31 cellular contexts compared by ENCODE assay signal in genomic region chr3:102390465-102390864, GRCh38. TPM values are rescaled to one million over a fixed set of nuclear protein-coding genes. Genes with fewer than 3 reads are reported as not detected.
"Had no signal": no experiment of that assay in that cellular context is flagged by ENCODE, and none has a peak within 500 bp of the region (broad histone marks: within the 10 kb centered on the region; RNA-seq: fewer than 3 reads in every experiment).

No MANE protein-coding gene starts in this region.

- DNase-seq: stimulated activated CD4-positive, alpha-beta T cell treated with anti-CD3 and anti-CD28 coated beads, Interleukin-2, amount 100 ng/mL, for 48 hours; stimulated activated CD4-positive, alpha-beta T cell treated with anti-CD3 and anti-CD28 coated beads, Interleukin-4, amount 100 ng/mL, for 1 hour; stimulated activated CD4-positive, alpha-beta T cell treated with anti-CD3 and anti-CD28 coated beads, Interleukin-4, amount 100 ng/mL, for 24 hours; stimulated activated CD4-positive, alpha-beta T cell treated with anti-CD3 and anti-CD28 coated beads, Interleukin-4, amount 100 ng/mL, for 4 hours; stimulated activated CD8-positive, alpha-beta memory T cell treated with anti-CD3 and anti-CD28 coated beads, Interleukin-4, amount 100 ng/mL, for 48 hours; stimulated activated naive B cell treated with anti-CD40 and anti-IgM and Interleukin-4, amounts not matched to agents 10 μg/mL and 1 μg/mL and 100 μg/mL, for 72 hours; stimulated activated naive CD4-positive, alpha-beta T cell; stimulated activated naive CD4-positive, alpha-beta T cell treated with Interleukin-2 at 50 U/mL for 16 hours; stimulated activated naive CD8-positive, alpha-beta T cell treated with anti-CD3 and anti-CD28 coated beads, Interleukin-15, amount 100 ng/mL, for 72 hours; stimulated activated naive CD8-positive, alpha-beta T cell treated with anti-CD3 and anti-CD28 coated beads, Interleukin-15, Interleukin-2, amounts not matched to agents 100 U/mL and 50 U/mL, for 24 hours; stomach; substantia nigra; testis; thyroid gland; tibial artery; transverse colon; trophoblast cell; upper lobe of left lung; upper lobe of right lung; uterus had no signal

- FAIRE-seq: urothelium cell line had no signal

- H3K36me3 ChIP-seq: stomach, suprapubic skin, thoracic aorta, thyroid gland, tibial artery, tibial nerve, transverse colon, upper lobe of left lung, upper lobe of right lung, uterus, vagina had no signal

- ATAC-seq: stimulated activated effector memory CD8-positive, alpha-beta T cell treated with anti-CD3 and anti-CD28 coated beads, Interleukin-12 subunit alpha, Interleukin-12 subunit beta, amount 100 ng/mL, for 72 hours; stimulated activated memory B cell treated with anti-CD40 and anti-IgM and Interleukin-4, amounts not matched to agents 10 μg/mL and 1 μg/mL and 100 μg/mL, for 72 hours; stimulated activated naive B cell treated with anti-CD40 and anti-IgM and Interleukin-4, amounts not matched to agents 10 μg/mL and 1 μg/mL and 100 μg/mL, for 72 hours; stimulated activated naive CD8-positive, alpha-beta T cell treated with anti-CD3 and anti-CD28 coated beads, Interleukin-15, amount 100 ng/mL, for 72 hours; stimulated activated naive CD8-positive, alpha-beta T cell treated with anti-CD3 and anti-CD28 coated beads, Interleukin-15, Interleukin-2, amounts not matched to agents 100 U/mL and 50 U/mL, for 24 hours; upper lobe of right lung had no signal

- H3K9me3 ChIP-seq: stomach, suprapubic skin, testis, thoracic aorta, thyroid gland, tibial artery, transverse colon, upper lobe of left lung, upper lobe of right lung, uterus, vagina had no signal

- H3K4me3 ChIP-seq: stomach, suprapubic skin, testis, thoracic aorta, thyroid gland, tibial artery, tibial nerve, transverse colon, upper lobe of left lung, upper lobe of right lung, uterus, vagina had no signal

- H3K9me3 Mint-ChIP-seq: stimulated activated effector memory CD8-positive, alpha-beta T cell treated with anti-CD3 and anti-CD28 coated beads, Interleukin-12 subunit alpha, Interleukin-12 subunit beta, amount 100 ng/mL, for 72 hours; stimulated activated naive CD8-positive, alpha-beta T cell treated with anti-CD3 and anti-CD28 coated beads, Interleukin-15, amount 100 ng/mL, for 72 hours; stimulated activated naive CD8-positive, alpha-beta T cell treated with anti-CD3 and anti-CD28 coated beads, Interleukin-15, Interleukin-2, amounts not matched to agents 100 ng/mL and 50 ng/mL, for 24 hours; type B pancreatic cell had no signal

- H3K36me3 Mint-ChIP-seq: stimulated activated effector memory CD8-positive, alpha-beta T cell treated with anti-CD3 and anti-CD28 coated beads, Interleukin-12 subunit alpha, Interleukin-12 subunit beta, amount 100 ng/mL, for 72 hours; stimulated activated memory B cell treated with anti-CD40 and anti-IgM and Interleukin-4, amounts not matched to agents 10 μg/mL and 1 μg/mL and 100 μg/mL, for 72 hours; stimulated activated naive B cell treated with anti-CD40 and anti-IgM and Interleukin-4, amounts not matched to agents 10 μg/mL and 1 μg/mL and 100 μg/mL, for 72 hours; type B pancreatic cell had no signal

- H3K27me3 Mint-ChIP-seq: stimulated activated naive CD8-positive, alpha-beta T cell treated with anti-CD3 and anti-CD28 coated beads, Interleukin-15, amount 100 ng/mL, for 72 hours; type B pancreatic cell had no signal

- H3K4me1 ChIP-seq: stomach, suprapubic skin, testis, thyroid gland, tibial artery, tibial nerve, transverse colon, upper lobe of left lung, upper lobe of right lung, uterus, vagina had no signal

- H3K4me1 Mint-ChIP-seq: stimulated activated effector memory CD8-positive, alpha-beta T cell treated with anti-CD3 and anti-CD28 coated beads, Interleukin-12 subunit alpha, Interleukin-12 subunit beta, amount 100 ng/mL, for 72 hours; stimulated activated memory B cell treated with anti-CD40 and anti-IgM and Interleukin-4, amounts not matched to agents 10 μg/mL and 1 μg/mL and 100 μg/mL, for 72 hours; stimulated activated naive B cell treated with anti-CD40 and anti-IgM and Interleukin-4, amounts not matched to agents 10 μg/mL and 1 μg/mL and 100 μg/mL, for 72 hours; stimulated activated naive CD8-positive, alpha-beta T cell treated with anti-CD3 and anti-CD28 coated beads, Interleukin-15, amount 100 ng/mL, for 72 hours had no signal

- H3K4me3 Mint-ChIP-seq: stimulated activated effector memory CD8-positive, alpha-beta T cell treated with anti-CD3 and anti-CD28 coated beads, Interleukin-12 subunit alpha, Interleukin-12 subunit beta, amount 100 ng/mL, for 72 hours; stimulated activated memory B cell treated with anti-CD40 and anti-IgM and Interleukin-4, amounts not matched to agents 10 μg/mL and 1 μg/mL and 100 μg/mL, for 72 hours; stimulated activated naive B cell treated with anti-CD40 and anti-IgM and Interleukin-4, amounts not matched to agents 10 μg/mL and 1 μg/mL and 100 μg/mL, for 72 hours; stimulated activated naive CD8-positive, alpha-beta T cell treated with anti-CD3 and anti-CD28 coated beads, Interleukin-15, amount 100 ng/mL, for 72 hours; stimulated activated naive CD8-positive, alpha-beta T cell treated with anti-CD3 and anti-CD28 coated beads, Interleukin-15, Interleukin-2, amounts not matched to agents 100 ng/mL and 50 ng/mL, for 24 hours; type B pancreatic cell had no signal

- H3K27ac Mint-ChIP-seq: stimulated activated effector memory CD8-positive, alpha-beta T cell treated with anti-CD3 and anti-CD28 coated beads, Interleukin-12 subunit alpha, Interleukin-12 subunit beta, amount 100 ng/mL, for 72 hours; stimulated activated memory B cell treated with anti-CD40 and anti-IgM and Interleukin-4, amounts not matched to agents 10 μg/mL and 1 μg/mL and 100 μg/mL, for 72 hours; stimulated activated naive B cell treated with anti-CD40 and anti-IgM and Interleukin-4, amounts not matched to agents 10 μg/mL and 1 μg/mL and 100 μg/mL, for 72 hours; stimulated activated naive CD8-positive, alpha-beta T cell treated with anti-CD3 and anti-CD28 coated beads, Interleukin-15, amount 100 ng/mL, for 72 hours; stimulated activated naive CD8-positive, alpha-beta T cell treated with anti-CD3 and anti-CD28 coated beads, Interleukin-15, Interleukin-2, amounts not matched to agents 100 ng/mL and 50 ng/mL, for 24 hours; type B pancreatic cell had no signal

- H3K27me3 ChIP-seq: stomach, suprapubic skin, testis, thyroid gland, tibial artery, tibial nerve, transverse colon, upper lobe of left lung, upper lobe of right lung, uterus, vagina had no signal

- H3K27ac ChIP-seq: stomach, suprapubic skin, testis, thoracic aorta, thyroid gland, tibial artery, tibial nerve, transverse colon, upper lobe of left lung, upper lobe of right lung, uterus, vagina had no signal

RNA-seq across cellular contexts. Expression of gene ZPLD1, which starts 44.4 kb away (rescaled TPM):
- total RNA-seq: subcutaneous adipose tissue, thoracic aorta, tibial nerve, transverse colon, upper lobe of left lung, upper lobe of right lung, vagina had no signal
- polyA plus RNA-seq: stomach, urinary bladder had no signal
